In the genomic region with DNA sequence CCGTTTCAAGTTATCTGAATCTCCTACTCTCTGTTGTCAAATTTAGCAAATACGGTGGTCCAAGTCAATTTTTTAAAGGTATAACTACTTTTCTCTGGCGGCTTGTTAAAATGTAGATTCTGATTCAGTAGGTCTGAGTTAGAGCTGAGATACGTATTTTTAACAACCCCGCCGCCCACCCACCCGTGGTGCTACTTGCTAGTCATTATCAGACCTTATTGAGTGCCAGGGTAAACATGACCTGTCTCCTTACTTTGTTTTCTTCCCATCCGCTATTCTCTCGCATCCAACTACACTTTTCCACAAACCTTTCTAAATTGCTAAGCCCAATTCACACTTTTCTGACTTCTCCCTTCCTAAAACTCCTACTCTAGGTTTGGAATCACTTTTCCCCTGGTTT, we compare ENCODE assay signal across 8 cellular contexts. TPM values are rescaled to one million over a fixed set of nuclear protein-coding genes. Genes with fewer than 3 reads are reported as not detected.
A peak's percentile ranks its signal among the peaks of the same experiment; 100 is the strongest.
DNase-seq lines count a peak whose midpoint lies in the region; ATAC-seq and TF ChIP-seq lines count a peak whose summit lies in the region.

No MANE protein-coding gene starts in this region.

- peak overlapping the region; percentile 96 for H3K4me3 Mint-ChIP-seq in activated naive CD8-positive, alpha-beta T cell treated with anti-CD3 and anti-CD28 coated beads, Interleukin-2, amount 50 U/mL, for 24 hours

- TF ChIP-seq CTCF in 22Rv1 (IDR thresholded peaks at IDR 0.05) = no peak
- no peak for TF ChIP-seq CTCF in HFF-Myc (IDR thresholded peaks at IDR 0.05; ENCODE audit: low read depth, low read length, missing control alignments)
- TF ChIP-seq CTCF in lower lobe of right lung (IDR thresholded peaks at IDR 0.05) = no peak

- H3K27ac Mint-ChIP-seq in activated naive CD8-positive, alpha-beta T cell treated with anti-CD3 and anti-CD28 coated beads, Interleukin-2, amount 50 U/mL, for 24 hours = peak overlapping the region; percentile 100

- no peak for DNase-seq in HFF-Myc (ENCODE audit: extremely low read depth, low read depth)
- DNase-seq in activated naive CD8-positive, alpha-beta T cell treated with anti-CD3 and anti-CD28 coated beads, Interleukin-2, amount 50 U/mL, for 24 hours = peak; percentile 36
- DNase-seq in lower lobe of right lung = no peak
- no peak for DNase-seq in LoVo (ENCODE audit: low spot score)

- H3K36me3 Mint-ChIP-seq in activated naive CD8-positive, alpha-beta T cell treated with anti-CD3 and anti-CD28 coated beads, Interleukin-2, amount 50 U/mL, for 24 hours (ENCODE audit: low read depth) = peaks cover 21% of the 10 kb centered on the region

- H3K9me3 ChIP-seq in lower lobe of right lung = no peaks in the 10 kb centered on the region

- no peaks in the 10 kb centered on the region for H3K36me3 ChIP-seq in lower lobe of right lung

- no peak for TF ChIP-seq POLR2A in GM18505 (IDR thresholded peaks at IDR 0.05; ENCODE audit: borderline replicate concordance, extremely low read depth, insufficient read depth, insufficient read length)

- H3K4me1 ChIP-seq in lower lobe of right lung = peaks cover 29% of the 10 kb centered on the region

- H3K4me1 Mint-ChIP-seq in activated naive CD8-positive, alpha-beta T cell treated with anti-CD3 and anti-CD28 coated beads, Interleukin-2, amount 50 U/mL, for 24 hours = peaks cover 51% of the 10 kb centered on the region

- H3K27me3 ChIP-seq in lower lobe of right lung (ENCODE audit: low read depth) = no peaks in the 10 kb centered on the region

- intact Hi-C loops in lower lobe of right lung (cut with DNase I) = no loop called here

- H3K27ac ChIP-seq in 22Rv1 = peak overlapping the region; percentile 91
- peak overlapping the region; percentile 98 for H3K27ac ChIP-seq in lower lobe of right lung
- H3K27ac ChIP-seq in temporal lobe (ENCODE audit: low read depth, low read length) = peak overlapping the region; percentile 82

- no peaks in the 10 kb centered on the region for H3K27me3 Mint-ChIP-seq in activated naive CD8-positive, alpha-beta T cell treated with anti-CD3 and anti-CD28 coated beads, Interleukin-2, amount 50 U/mL, for 24 hours

- H3K4me3 ChIP-seq in HFF-Myc (replicated peaks; ENCODE audit: low read depth, low read length) (peak overlapping the region; percentile 78), lower lobe of right lung (peak overlapping the region; percentile 96)

- ATAC-seq in activated naive CD8-positive, alpha-beta T cell treated with anti-CD3 and anti-CD28 coated beads, Interleukin-2, amount 50 U/mL, for 24 hours = no peak
- ATAC-seq in lower lobe of right lung = no peak
- ATAC-seq in GM21526 (IDR thresholded peaks at IDR 0.05; ENCODE audit: low FRiP score, unreplicated experiment) = no peak
- ATAC-seq in GM18505 (IDR thresholded peaks at IDR 0.05; ENCODE audit: unreplicated experiment) = no peak

- no peaks in the 10 kb centered on the region for H3K9me3 Mint-ChIP-seq in activated naive CD8-positive, alpha-beta T cell treated with anti-CD3 and anti-CD28 coated beads, Interleukin-2, amount 50 U/mL, for 24 hours

RNA-seq across cellular contexts. Expression of a gene that starts 0.7 kb away (rescaled TPM):
- total RNA-seq in lower lobe of right lung (23.1 TPM), temporal lobe (36.9 TPM)

RNA-seq across cellular contexts. Expression of a gene that starts 8.5 kb away (rescaled TPM):
- total RNA-seq in lower lobe of right lung (15.6 TPM), temporal lobe (11.8 TPM)

RNA-seq across cellular contexts. Expression of a gene that starts 55.1 kb away (rescaled TPM):
- 13.3 TPM for total RNA-seq in lower lobe of right lung
- 10.6 TPM for total RNA-seq in temporal lobe

RNA-seq across cellular contexts. Expression of a gene that starts 57.7 kb away (rescaled TPM):
- total RNA-seq in lower lobe of right lung (0.27 TPM), temporal lobe (under 0.01 TPM)
